Comparison of ENCODE assay signal across 9 cellular contexts in genomic region chr9:38046669-38047300, GRCh38. TPM values are rescaled to one million over a fixed set of nuclear protein-coding genes. Genes with fewer than 3 reads are reported as not detected.
DNase-seq lines count a peak whose midpoint lies in the region; TF ChIP-seq lines count a peak whose summit lies in the region.
"Had no signal": no experiment of that assay in that cellular context is flagged by ENCODE, and none has a peak within 500 bp of the region (broad histone marks: within the 10 kb centered on the region; RNA-seq: fewer than 3 reads in every experiment).

No MANE protein-coding gene starts in this region.

- peak overlapping the region; percentile 89 to 95 (median 95) for H3K27ac Mint-ChIP-seq in nephron
- H3K27ac Mint-ChIP-seq: activated T-helper 2 cell treated with anti-CD3 and anti-CD28 coated beads, Interferon-gamma antibody, Interleukin-2, Interleukin-4, amounts not matched to agents 10 μg/mL and 5 μg/mL and 100 μg/mL, durations not matched to agents 14 hours and 24 hours and 36 hours had no signal

- H2AFZ ChIP-seq in OCI-LY3 (ENCODE audit: low read depth, low read length) (no peak overlapping the region), OCI-LY7 (ENCODE audit: low read length) (no peak overlapping the region)

- H3K4me3 Mint-ChIP-seq in nephron, result no peak overlapping the region

- no peaks in the 10 kb centered on the region for H3K9me3 Mint-ChIP-seq in nephron
- H3K9me3 Mint-ChIP-seq: activated T-helper 2 cell treated with anti-CD3 and anti-CD28 coated beads, Interferon-gamma antibody, Interleukin-2, Interleukin-4, amounts not matched to agents 10 μg/mL and 5 μg/mL and 100 μg/mL, durations not matched to agents 14 hours and 24 hours and 36 hours had no signal

- H3K36me3 Mint-ChIP-seq in nephron (ENCODE audit: low read depth), result peaks cover 3% of the 10 kb centered on the region

- intact Hi-C loops in OCI-LY7 (cut with micrococcal nuclease; ENCODE audit: unreplicated experiment), result no loop called here

- DNase-seq in CD1c-positive myeloid dendritic cell (ENCODE audit: extremely low spot score) (peak; percentile 64), epithelial cell of prostate (ENCODE audit: low read depth, low spot score) (peak; percentile 72), HEK293T (ENCODE audit: extremely low spot score) (no peak), NCI-H526 treated with DMSO at 0.1 percent for 48 hours (lab: John Stamatoyannopoulos, UW) (no peak), OCI-LY7 (ENCODE audit: low spot score) (no peak)
- DNase-seq in effector CD4-positive, alpha-beta T cell, result no peak

- H3K36me3 ChIP-seq in OCI-LY3 (replicated peaks; ENCODE audit: low read depth, low read length) (no peaks in the 10 kb centered on the region), OCI-LY7 (ENCODE audit: insufficient read depth, low read length) (no peaks in the 10 kb centered on the region)

- POLR2A ChIA-PET in HEK293T (lab: Yijun Ruan, JAX), result no interaction called here
- POLR2A ChIA-PET in OCI-LY7 (lab: Charles Lee), result no interaction called here

- CTCF ChIA-PET in HEK293T (lab: Yijun Ruan, JAX) (no interaction called here), OCI-LY7 (lab: Charles Lee; ENCODE audit: unreplicated experiment) (no interaction called here)

- H3K4me1 ChIP-seq in OCI-LY3 (ENCODE audit: low read length), result peaks cover 21% of the 10 kb centered on the region
- H3K4me1 ChIP-seq in OCI-LY7 (ENCODE audit: insufficient read depth, low read length, poor library complexity, severe bottlenecking), result no peaks in the 10 kb centered on the region

- no peaks in the 10 kb centered on the region for H3K79me2 ChIP-seq in OCI-LY3 (ENCODE audit: low read length)
- H3K79me2 ChIP-seq in OCI-LY7 (ENCODE audit: insufficient read depth, low read depth, low read length), result no peaks in the 10 kb centered on the region

- H3K9ac ChIP-seq in OCI-LY3 (ENCODE audit: low read length), result no peak overlapping the region

- peaks cover 6% of the 10 kb centered on the region for H3K27me3 Mint-ChIP-seq in nephron (ENCODE audit: low read depth)

- no TSS peak for BruUV-seq in OCI-LY7 (replicated peaks; lab: Mats Ljungman, UMichigan)

- H3K9me2 ChIP-seq in OCI-LY7 (ENCODE audit: insufficient read depth, low read length), result no peaks in the 10 kb centered on the region

- H3K4me2 ChIP-seq in OCI-LY3 (ENCODE audit: low read length), result peak overlapping the region; percentile 61
- no peak overlapping the region for H3K4me2 ChIP-seq in OCI-LY7 (ENCODE audit: low read length)

- no peak overlapping the region for H3K4me3 ChIP-seq in OCI-LY3 (ENCODE audit: low read length)
- H3K4me3 ChIP-seq in OCI-LY7 (ENCODE audit: low read depth, low read length, poor library complexity, severe bottlenecking), result no peak overlapping the region

- no peaks in the 10 kb centered on the region for H3K27me3 ChIP-seq in OCI-LY3 (ENCODE audit: low read depth, low read length)

- TF ChIP-seq CTCF in OCI-LY3 (IDR thresholded peaks at IDR 0.05; ENCODE audit: low read depth, low read length), result no peak
- TF ChIP-seq CTCF in nephron (IDR thresholded peaks at IDR 0.05; ENCODE audit: unreplicated experiment in 3 of 3), result no peak
- TF ChIP-seq CTCF in OCI-LY7 (conservative IDR thresholded peaks at IDR 0.05; ENCODE audit: low read length), result no peak

- no peak overlapping the region for H3K27ac ChIP-seq in OCI-LY3 (ENCODE audit: low read length)
- peak overlapping the region; percentile 98 for H3K27ac ChIP-seq in epithelial cell of prostate
- H3K27ac ChIP-seq in OCI-LY7 (ENCODE audit: low read depth, low read length, poor library complexity, severe bottlenecking), result no peak overlapping the region

- H3K9me3 ChIP-seq in OCI-LY3 (ENCODE audit: insufficient read depth, low read length) (no peaks in the 10 kb centered on the region), OCI-LY7 (ENCODE audit: low read length) (no peaks in the 10 kb centered on the region)

- H3K4me1 Mint-ChIP-seq in nephron, result peaks cover 54% of the 10 kb centered on the region

- H4K20me1 ChIP-seq in OCI-LY3 (ENCODE audit: insufficient read depth, low read length), result peaks cover 3% of the 10 kb centered on the region; the same call in 1 of the 2 replicates
- H4K20me1 ChIP-seq in OCI-LY7 (ENCODE audit: insufficient read depth, low read length), result no peaks in the 10 kb centered on the region

TF ChIP-seq in HEK293T, 16 proteins besides CTCF, POLR2A, EP300 and RAD21:
- TF ChIP-seq, protein P1, sequence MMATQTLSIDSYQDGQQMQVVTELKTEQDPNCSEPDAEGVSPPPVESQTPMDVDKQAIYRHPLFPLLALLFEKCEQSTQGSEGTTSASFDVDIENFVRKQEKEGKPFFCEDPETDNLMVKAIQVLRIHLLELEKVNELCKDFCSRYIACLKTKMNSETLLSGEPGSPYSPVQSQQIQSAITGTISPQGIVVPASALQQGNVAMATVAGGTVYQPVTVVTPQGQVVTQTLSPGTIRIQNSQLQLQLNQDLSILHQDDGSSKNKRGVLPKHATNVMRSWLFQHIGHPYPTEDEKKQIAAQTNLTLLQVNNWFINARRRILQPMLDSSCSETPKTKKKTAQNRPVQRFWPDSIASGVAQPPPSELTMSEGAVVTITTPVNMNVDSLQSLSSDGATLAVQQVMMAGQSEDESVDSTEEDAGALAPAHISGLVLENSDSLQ (IDR thresholded peaks at IDR 0.05), result no peak
- TF ChIP-seq CTBP1 (IDR thresholded peaks at IDR 0.05; ENCODE audit: borderline replicate concordance) (no peak), SUZ12 (IDR thresholded peaks at IDR 0.05) (no peak), LEF1 (IDR thresholded peaks at IDR 0.05; ENCODE audit: borderline replicate concordance) (no peak), TARDBP (IDR thresholded peaks at IDR 0.05) (no peak), NFRKB (IDR thresholded peaks at IDR 0.05) (no peak)

RNA-seq across cellular contexts. Expression of gene SHB, which starts 22.2 kb away (rescaled TPM):
- 0.41 and 0.93 TPM in 2 replicates for total RNA-seq in OCI-LY7 (2014; rRNA removed; shearing (Covaris generic))
- 0.55 and 1.0 TPM in 2 replicates for total RNA-seq in OCI-LY7 (2022)

Comparison
In these comparisons a context has a peak if more than half of its experiments do, and no peak if none do; other contexts are left out.
1. DNase-seq: peak in CD1c-positive myeloid dendritic cell (single experiment) and epithelial cell of prostate (single experiment); none in HEK293T (single experiment), effector CD4-positive, alpha-beta T cell (single experiment), NCI-H526 treated with DMSO at 0.1 percent for 48 hours (single experiment) and OCI-LY7 (single experiment).